ENCODE assay signal across 8 cellular contexts in genomic region chr2:231680992-231681852, GRCh38. TPM values are rescaled to one million over a fixed set of nuclear protein-coding genes. Genes with fewer than 3 reads are reported as not detected.
DNase-seq lines count a peak whose midpoint lies in the region; ATAC-seq and TF ChIP-seq lines count a peak whose summit lies in the region.

No MANE protein-coding gene starts in this region.

- DNase-seq in DMS153 treated with DMSO at 0.1 percent for 48 hours (lab: John Stamatoyannopoulos, UW; ENCODE audit: unreplicated experiment) (peak; percentile 82), fibroblast of peridontal ligament (ENCODE audit: extremely low read depth) (peak; percentile 68), vagina (ENCODE audit: extremely low spot score in 2 of 2) (no peak), middle frontal gyrus (ENCODE audit: extremely low spot score, low spot score) (no peak)

- H3K4me3 ChIP-seq in WI38 (ENCODE audit: low read depth, low read length) (peak overlapping the region; percentile 57), muscle layer of duodenum (ENCODE audit: low read depth in 1 of 2, low read length in 2 of 2) (peak overlapping the region; percentile 37 to 61), vagina (peak overlapping the region; percentile 54 to 61)

- TF ChIP-seq CTCF in WI38 (IDR thresholded peaks at IDR 0.05; ENCODE audit: low read depth, low read length) (no peak), vagina (IDR thresholded peaks at IDR 0.05) (no peak)

- intact Hi-C loops in vagina (cut with DNase I), result loop anchor here (1.0 kb wide), 1 partner anchor 29 kb away; no protein-coding TSS in a partner anchor

- peak in 1 of 2 donors; percentile 26 for TF ChIP-seq POLR2A in vagina (IDR thresholded peaks at IDR 0.05)

- H3K4me1 ChIP-seq in muscle layer of duodenum (ENCODE audit: control insufficient read depth in 1 of 2, insufficient read depth in 2 of 2, low read length in 2 of 2) (peaks cover 0 to 3% of the 10 kb centered on the region in 2 donors), vagina (peaks cover 19% of the 10 kb centered on the region)

- H3K27ac ChIP-seq in muscle layer of duodenum (ENCODE audit: low read length) (peak overlapping the region; percentile 79), vagina (peak overlapping the region; percentile 95)

- no peaks in the 10 kb centered on the region for H3K36me3 ChIP-seq in muscle layer of duodenum (ENCODE audit: control insufficient read depth in 1 of 2, insufficient read depth in 2 of 2, low read length in 2 of 2)
- no peaks in the 10 kb centered on the region for H3K36me3 ChIP-seq in vagina

- H3K9me3 ChIP-seq in muscle layer of duodenum (ENCODE audit: control insufficient read depth in 1 of 2, low read length in 2 of 2) (no peaks in the 10 kb centered on the region), vagina (no peaks in the 10 kb centered on the region)

- ATAC-seq in GM19397 (IDR thresholded peaks at IDR 0.05; ENCODE audit: unreplicated experiment) (peak; percentile 69), HG03460 (IDR thresholded peaks at IDR 0.05; ENCODE audit: unreplicated experiment) (peak; percentile 51)

- H3K27me3 ChIP-seq in muscle layer of duodenum (ENCODE audit: low read depth, low read length), result no peaks in the 10 kb centered on the region
- no peaks in the 10 kb centered on the region for H3K27me3 ChIP-seq in vagina

RNA-seq across cellular contexts. Expression of gene PTMA, which starts 27.1 kb away (rescaled TPM):
- 536 TPM for total RNA-seq in vagina

Comparison
In these comparisons a context has a peak if more than half of its experiments do, and no peak if none do; other contexts are left out.
1. DNase-seq: peak in DMS153 treated with DMSO at 0.1 percent for 48 hours (single experiment) and fibroblast of peridontal ligament (single experiment); none in vagina (0 of 2) and middle frontal gyrus (single experiment).
2. Peak in every context shown above with its lines, with median percentiles within 50 percentile points of each other: H3K4me3 ChIP-seq.